24 cellular contexts compared by ENCODE assay signal in genomic region chr7:51228386-51228958, GRCh38.
DNase-seq lines count a peak whose midpoint lies in the region; ATAC-seq and TF ChIP-seq lines count a peak whose summit lies in the region.
"Had no signal": no experiment of that assay in that cellular context is flagged by ENCODE, and none has a peak within 500 bp of the region (broad histone marks: within the 10 kb centered on the region; RNA-seq: fewer than 3 reads in every experiment).

No MANE protein-coding gene starts in this region.

- no peak overlapping the region for H2BK120ac ChIP-seq in trophoblast cell (ENCODE audit: insufficient read depth, low read length, poor library complexity)

- TF ChIP-seq CTCF in breast epithelium (IDR thresholded peaks at IDR 0.05) (no peak), mammary epithelial cell (conservative IDR thresholded peaks at IDR 0.05 in 1 of 2, IDR thresholded peaks at IDR 0.05 in 1 of 2; ENCODE audit: extremely low read depth in 1 of 2, insufficient read depth in 1 of 2, low read depth in 1 of 2, low read length in 2 of 2) (no peak), fibroblast of villous mesenchyme (IDR thresholded peaks at IDR 0.05; ENCODE audit: insufficient read depth, low read depth, low read length) (no peak), upper lobe of left lung (IDR thresholded peaks at IDR 0.05) (no peak)

- no peak overlapping the region for H4K12ac ChIP-seq in trophoblast cell (ENCODE audit: low read depth, low read length)

- H3K36me3 ChIP-seq in breast epithelium (no peaks in the 10 kb centered on the region), mammary epithelial cell (ENCODE audit: insufficient read depth, low read length) (no peaks in the 10 kb centered on the region), trophoblast cell (ENCODE audit: control insufficient read depth in 1 of 2, insufficient read depth in 2 of 2, low read length in 2 of 2) (no peaks in the 10 kb centered on the region), upper lobe of left lung (no peaks in the 10 kb centered on the region)
- H3K36me3 ChIP-seq: esophagus muscularis mucosa, transverse colon had no signal

- H3K79me2 ChIP-seq in mammary epithelial cell (ENCODE audit: insufficient read depth, low read length) = no peaks in the 10 kb centered on the region
- no peaks in the 10 kb centered on the region for H3K79me2 ChIP-seq in trophoblast cell (ENCODE audit: control insufficient read depth, insufficient read depth, low read length, poor library complexity)

- no TSS peak for BruUV-seq in mammary epithelial cell (replicated peaks; lab: Mats Ljungman, UMichigan)

- in situ Hi-C loops in mammary epithelial cell (cut with MboI; ENCODE audit: low sequenced_read_pairs in 2 of 2) = no loop called here

- ATAC-seq in upper lobe of left lung (ENCODE audit: low FRiP score in 2 of 2) = peak; percentile 43 to 45
- ATAC-seq: A549; activated naive CD4-positive, alpha-beta T cell treated with anti-CD3 and anti-CD28 coated beads, Interleukin-2, amount 50 U/mL, for 72 hours; activated T-helper 17 cell treated with anti-CD3 and anti-CD28 coated beads, Interleukin-2, amount 50 U/mL, for 72 hours; stimulated activated naive B cell treated with anti-CD40 and anti-IgM and Interleukin-4, amounts not matched to agents 10 μg/mL and 1 μg/mL and 100 μg/mL, for 72 hours had no signal

- H3K9ac ChIP-seq in mammary epithelial cell (ENCODE audit: insufficient read depth, low read length) (no peak overlapping the region), trophoblast cell (ENCODE audit: low read length) (no peak overlapping the region)
- H3K9ac ChIP-seq: GM23248, SK-N-SH had no signal

- TF ChIP-seq POLR2A in breast epithelium (IDR thresholded peaks at IDR 0.05) (no peak), upper lobe of left lung (IDR thresholded peaks at IDR 0.05) (no peak)

- dilution Hi-C loops in mammary epithelial cell (cut with HindIII; ENCODE audit: low sequenced_read_pairs) = no loop called here

- no peak overlapping the region for H2BK5ac ChIP-seq in trophoblast cell (ENCODE audit: low read depth, low read length, poor library complexity)

- H4K8ac ChIP-seq in trophoblast cell (ENCODE audit: low read depth, low read length) = no peak overlapping the region

- H3K9me3 ChIP-seq in breast epithelium = no peaks in the 10 kb centered on the region
- H3K9me3 ChIP-seq in mammary epithelial cell (replicated peaks; ENCODE audit: insufficient read depth, low read length) = no peaks in the 10 kb centered on the region
- H3K9me3 ChIP-seq in trophoblast cell (ENCODE audit: insufficient read depth, low read depth, low read length) = no peaks in the 10 kb centered on the region
- no peaks in the 10 kb centered on the region for H3K9me3 ChIP-seq in upper lobe of left lung
- H3K9me3 ChIP-seq: A549, Caco-2, esophagus muscularis mucosa, SK-N-SH, transverse colon had no signal

- 82% methylated on average over 3 of the region's 3 CpGs for WGBS in mammary epithelial cell (ENCODE audit: low coverage, missing lambda C conversion rate)
- no CpG with 5 or more reads among the region's 3 CpGs for WGBS in trophoblast cell (ENCODE audit: extremely low coverage, insufficient coverage, insufficient read length)
- WGBS in upper lobe of left lung, 2 donors = 25 to 27% methylated on average over 3 of the region's 3 CpGs

- H3K27me3 ChIP-seq in breast epithelium (no peaks in the 10 kb centered on the region), mammary epithelial cell (ENCODE audit: insufficient read depth, low read length) (peaks cover 10% of the 10 kb centered on the region), trophoblast cell (ENCODE audit: insufficient read depth, low read length) (no peaks in the 10 kb centered on the region), upper lobe of left lung (no peaks in the 10 kb centered on the region)
- H3K27me3 ChIP-seq: esophagus muscularis mucosa, transverse colon had no signal

- intact Hi-C loops in breast epithelium (cut with DNase I; ENCODE audit: low total_unique reads) (no loop called here), mammary epithelial cell (cut with micrococcal nuclease) (loop anchor here (5.0 kb wide), 1 partner anchor 139 kb away; no protein-coding TSS in a partner anchor)

- H3K14ac ChIP-seq in trophoblast cell (ENCODE audit: low read length) = no peak overlapping the region

- no peak overlapping the region for H3K4ac ChIP-seq in trophoblast cell (ENCODE audit: low read depth, low read length)

- H3K79me1 ChIP-seq in trophoblast cell (ENCODE audit: low read length) = no peaks in the 10 kb centered on the region

- no peak for DNase-seq in breast epithelium (ENCODE audit: low spot score in 2 of 2)
- no peak for DNase-seq in mammary epithelial cell
- DNase-seq in fibroblast of villous mesenchyme (ENCODE audit: low read depth) = peak; percentile 3
- peak; percentile 58 to 79 for DNase-seq in trophoblast cell
- DNase-seq in upper lobe of left lung = no peak
- DNase-seq in stimulated activated CD4-positive, alpha-beta T cell treated with anti-CD3 and anti-CD28 coated beads, Interleukin-2, amount 100 ng/mL, for 48 hours = no peak
- DNase-seq in D341Med (ENCODE audit: low spot score) = no peak
- DNase-seq in islet precursor cell = no peak
- DNase-seq: activated CD4-positive, alpha-beta T cell treated with anti-CD3 and anti-CD28 coated beads, Interleukin-2, amount 50 U/mL, for 4 hours; activated CD8-positive, alpha-beta memory T cell treated with anti-CD3 and anti-CD28 coated beads, Interleukin-2, amount 50 U/mL, for 4 hours; Caco-2; effector memory CD4-positive, alpha-beta T cell; GM23248; kidney; NCI-H1436; SK-N-SH; small intestine; stimulated activated naive B cell treated with anti-CD40 and anti-IgM and Interleukin-4, amounts not matched to agents 10 μg/mL and 1 μg/mL and 100 μg/mL, for 72 hours; transverse colon had no signal

- H2AFZ ChIP-seq in mammary epithelial cell (ENCODE audit: low read depth, low read length) (no peak overlapping the region), trophoblast cell (ENCODE audit: insufficient read depth, low read length, poor library complexity) (no peak overlapping the region)
- H2AFZ ChIP-seq: GM23248 had no signal

- H3K18ac ChIP-seq in trophoblast cell (ENCODE audit: low read length) = no peak overlapping the region

- H4K20me1 ChIP-seq in mammary epithelial cell (ENCODE audit: insufficient read depth, low read length) = no peaks in the 10 kb centered on the region

- H3K4me3 ChIP-seq in breast epithelium (peak overlapping the region in 2 of 3 donors; percentile 27 to 59), mammary epithelial cell (replicated peaks in 1 of 3; ENCODE audit: insufficient read depth in 1 of 3, low read depth in 2 of 3, low read length in 3 of 3) (no peak overlapping the region), fibroblast of villous mesenchyme (ENCODE audit: low read depth, low read length) (no peak overlapping the region), trophoblast cell (ENCODE audit: low read depth, low read length) (no peak overlapping the region), upper lobe of left lung (peak overlapping the region in 2 of 4 donors; percentile 15 to 32)
- H3K4me3 ChIP-seq: A549, GM23248, transverse colon had no signal

- no peak overlapping the region for H3K23ac ChIP-seq in trophoblast cell (ENCODE audit: low read length)

- no peak overlapping the region for H3K4me2 ChIP-seq in mammary epithelial cell (ENCODE audit: insufficient read depth, low read depth, low read length)
- H3K4me2 ChIP-seq in trophoblast cell (ENCODE audit: low read length) = no peak overlapping the region
- H3K4me2 ChIP-seq: A549, SK-N-SH had no signal

- H4K91ac ChIP-seq in trophoblast cell (ENCODE audit: low read depth, low read length) = no peak overlapping the region

- H3K27ac ChIP-seq in breast epithelium = peak overlapping the region; percentile 67 to 78
- H3K27ac ChIP-seq in mammary epithelial cell (ENCODE audit: insufficient read depth, low read depth, low read length) = no peak overlapping the region
- H3K27ac ChIP-seq in trophoblast cell (ENCODE audit: low read depth, low read length) = no peak overlapping the region
- peak overlapping the region; percentile 36 to 64 (median 50) for H3K27ac ChIP-seq in upper lobe of left lung
- H3K27ac ChIP-seq: A549, GM23248, HL-60, transverse colon had no signal

- H2BK12ac ChIP-seq in trophoblast cell (ENCODE audit: low read length) = no peak overlapping the region

- H2AK5ac ChIP-seq in trophoblast cell (ENCODE audit: low read length) = no peak overlapping the region

- H3K4me1 ChIP-seq in breast epithelium (no peaks in the 10 kb centered on the region), mammary epithelial cell (ENCODE audit: insufficient read depth, low read length) (no peaks in the 10 kb centered on the region), trophoblast cell (ENCODE audit: control insufficient read depth in 1 of 2, insufficient read depth in 2 of 2, low read length in 2 of 2) (peaks cover 19% of the 10 kb centered on the region in 2 experiments), upper lobe of left lung (peaks cover 14 to 35% (median 27%) of the 10 kb centered on the region in 4 donors)

- CTCF ChIA-PET in mammary epithelial cell (lab: Charles Lee; ENCODE audit: low non-redundant PET) = no interaction called here

- peak in 1 of 4 donors; percentile 21 for TF ChIP-seq EP300 in upper lobe of left lung (IDR thresholded peaks at IDR 0.05)

Comparison
In these comparisons a context has a peak if more than half of its experiments do, and no peak if none do; other contexts are left out.
1. H3K27ac ChIP-seq: peak in breast epithelium (2 of 2) and upper lobe of left lung (4 of 4); none in mammary epithelial cell (single experiment) and trophoblast cell (single experiment).
2. H3K4me3 ChIP-seq: peak in breast epithelium (2 of 3); none in mammary epithelial cell (0 of 3), fibroblast of villous mesenchyme (single experiment) and trophoblast cell (single experiment).
3. DNase-seq: peak in fibroblast of villous mesenchyme (single experiment) and trophoblast cell (2 of 2); none in breast epithelium (0 of 2), mammary epithelial cell (single experiment), upper lobe of left lung (0 of 2), stimulated activated CD4-positive, alpha-beta T cell treated with anti-CD3 and anti-CD28 coated beads, Interleukin-2, amount 100 ng/mL, for 48 hours (0 of 2), D341Med (single experiment) and islet precursor cell (single experiment).